ENCODE assay signal across 8 cellular contexts in the genomic region with DNA sequence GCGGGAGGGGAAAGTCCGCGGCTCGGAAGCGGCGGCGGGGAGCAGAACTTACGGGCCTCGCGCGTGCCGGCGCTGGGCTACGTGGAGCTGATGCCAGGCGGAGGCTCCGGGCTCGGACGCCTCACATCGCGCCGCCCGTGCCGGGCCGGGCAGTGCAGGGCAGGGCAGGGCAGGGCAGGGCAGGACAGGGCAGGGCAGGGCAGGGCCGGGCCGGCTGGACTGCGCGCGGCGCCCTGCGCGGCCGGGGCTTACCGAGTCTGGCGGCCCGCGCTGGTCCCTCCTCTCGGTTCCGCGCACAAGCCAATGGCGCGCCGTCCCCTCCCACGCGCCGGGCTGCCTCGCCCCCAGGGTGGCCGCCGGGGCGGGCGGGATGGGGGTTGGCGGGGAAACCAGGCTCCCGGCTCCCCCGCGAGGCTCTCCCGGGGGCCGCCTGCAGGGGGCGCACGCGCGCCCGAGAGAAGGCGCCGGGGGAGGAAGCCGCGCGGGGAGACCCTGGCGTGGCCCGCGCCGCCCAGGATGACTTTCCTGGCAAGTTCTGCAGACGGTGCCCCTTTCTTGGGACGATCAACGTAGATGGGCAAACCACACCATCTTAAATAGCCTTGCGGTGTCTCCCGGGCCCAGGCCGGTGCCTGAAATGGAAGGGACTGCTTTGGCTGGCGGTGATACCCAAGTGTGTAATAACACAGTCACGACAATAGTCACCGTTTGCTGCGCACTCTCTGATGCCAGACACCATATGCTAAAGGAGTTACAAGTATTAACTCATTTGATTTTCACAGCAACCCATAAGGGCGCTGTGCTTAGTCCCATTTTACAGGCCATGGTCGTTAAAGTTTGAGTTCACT. TPM values are rescaled to one million over a fixed set of nuclear protein-coding genes. Genes with fewer than 3 reads are reported as not detected.
DNase-seq lines count a peak whose midpoint lies in the region; ATAC-seq and TF ChIP-seq lines count a peak whose summit lies in the region.

A gene with protein sequence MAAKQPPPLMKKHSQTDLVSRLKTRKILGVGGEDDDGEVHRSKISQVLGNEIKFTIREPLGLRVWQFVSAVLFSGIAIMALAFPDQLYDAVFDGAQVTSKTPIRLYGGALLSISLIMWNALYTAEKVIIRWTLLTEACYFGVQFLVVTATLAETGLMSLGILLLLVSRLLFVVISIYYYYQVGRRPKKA (minus strand): TSS at position 259 of the 848 bp plus-strand sequence. CDS start 12,548 bp downstream, outside the sequence.

- peak within 1 kb of the TSS; percentile 57 for H3K4me3 ChIP-seq in mononuclear cell (ENCODE audit: low read length)

- peak; percentile 58 for DNase-seq in NCI-H2171 treated with DMSO at 0.1 percent for 48 hours (lab: John Stamatoyannopoulos, UW)
- DNase-seq in activated CD8-positive, alpha-beta memory T cell treated with anti-CD3 and anti-CD28 coated beads for 48 hours (ENCODE audit: low read depth in 2 of 3, low spot score in 2 of 3) = peak; percentile 32 to 59 (median 48)
- peak; percentile 32 to 62 for DNase-seq in stimulated activated CD8-positive, alpha-beta memory T cell treated with anti-CD3 and anti-CD28 coated beads, Interleukin-4, amount 100 ng/mL, for 4 hours (ENCODE audit: low read depth in 2 of 2, low spot score in 1 of 2)

- peaks cover 45% of the 10 kb centered on the region for H3K4me1 ChIP-seq in mononuclear cell (ENCODE audit: insufficient read depth, low read length)

- H3K27me3 ChIP-seq in mononuclear cell (ENCODE audit: insufficient read depth, low read length) = no peaks in the 10 kb centered on the region

- TF ChIP-seq CTCF in GM12874 (IDR thresholded peaks at IDR 0.05; ENCODE audit: insufficient read depth, low read depth, low read length) = peak; percentile 48; the same call in 1 of the 2 replicates

- ATAC-seq in GM18517 (IDR thresholded peaks at IDR 0.05; ENCODE audit: unreplicated experiment) (no peak), HG02623 (IDR thresholded peaks at IDR 0.05; ENCODE audit: unreplicated experiment) (no peak)

- in situ Hi-C loops in endometrial microvascular endothelial cells (cut with HindIII; ENCODE audit: inconsistent ontology term, low pct_unique_long_range_greater_than_20kb, low sequenced_read_pairs) = no loop called here

- H3K9me3 ChIP-seq in mononuclear cell (ENCODE audit: low read depth, low read length) = no peaks in the 10 kb centered on the region

RNA-seq across cellular contexts. Expression of the gene that starts here (rescaled TPM):
- total RNA-seq in endometrial microvascular endothelial cells (ENCODE audit: inconsistent ontology term) (22.1 TPM), mononuclear cell (7.7 TPM)
